In genomic region chr12:108772247-108772646, GRCh38 we compare ENCODE assay signal across 14 cellular contexts. TPM values are rescaled to one million over a fixed set of nuclear protein-coding genes. Genes with fewer than 3 reads are reported as not detected.
A peak's percentile ranks its signal among the peaks of the same experiment; 100 is the strongest.
DNase-seq lines count a peak whose midpoint lies in the region; ATAC-seq and TF ChIP-seq lines count a peak whose summit lies in the region.
"Had no signal": no experiment of that assay in that cellular context is flagged by ENCODE, and none has a peak within 500 bp of the region (broad histone marks: within the 10 kb centered on the region; RNA-seq: fewer than 3 reads in every experiment).

No MANE protein-coding gene starts in this region.

- no peaks in the 10 kb centered on the region for H3K79me1 ChIP-seq in neuronal stem cell (ENCODE audit: low read depth, low read length)

- H3K9me3 ChIP-seq in GM23248 (ENCODE audit: low read depth) (no peaks in the 10 kb centered on the region), WERI-Rb-1 (ENCODE audit: severe bottlenecking) (no peaks in the 10 kb centered on the region), neuronal stem cell (replicated peaks in 1 of 2; ENCODE audit: control insufficient read depth in 2 of 2, insufficient read depth in 1 of 2, low read depth in 1 of 2, low read length in 2 of 2) (peaks cover 0 to 4% of the 10 kb centered on the region in 2 donors)
- H3K9me3 ChIP-seq: left lung, tibial nerve had no signal

- peak; percentile 48 for DNase-seq in GM12864 (ENCODE audit: low read depth)
- peak; percentile 22 for DNase-seq in GM23248
- DNase-seq in WERI-Rb-1 = peak; percentile 48
- DNase-seq in neuronal stem cell (ENCODE audit: low spot score) = no peak
- no peak for DNase-seq in SIG-M5 (lab: John Stamatoyannopoulos, UW)
- no peak for DNase-seq in stimulated activated CD4-positive, alpha-beta T cell treated with anti-CD3 and anti-CD28 coated beads, Interleukin-4, amount 100 ng/mL, for 1 hour
- DNase-seq in NCI-H1930 (lab: John Stamatoyannopoulos, UW) = no peak
- DNase-seq: activated gamma-delta T cell, NCI-H1694 treated with DMSO at 0.1 percent for 48 hours had no signal

- H3K4me3 ChIP-seq in GM12864 (ENCODE audit: low read depth, low read length) (no peak overlapping the region), GM23248 (no peak overlapping the region), WERI-Rb-1 (ENCODE audit: low read depth, low read length) (no peak overlapping the region), neuronal stem cell (ENCODE audit: low read length in 2 of 2) (peak overlapping the region in 1 of 2 donors; percentile 42)
- H3K4me3 ChIP-seq: left lung, tibial nerve had no signal

- TF ChIP-seq CTCF in GM12864 (IDR thresholded peaks at IDR 0.05; ENCODE audit: low read depth, low read length, missing control alignments) (no peak), WERI-Rb-1 (IDR thresholded peaks at IDR 0.05; ENCODE audit: low read depth, low read length) (no peak)

- peak overlapping the region; percentile 53 for H2BK120ac ChIP-seq in neuronal stem cell (ENCODE audit: low read depth, low read length)

- H3K4me1 ChIP-seq in GM23248 (ENCODE audit: insufficient read depth) (peaks cover 4% of the 10 kb centered on the region; the same call in 1 of the 2 replicates), neuronal stem cell (ENCODE audit: control insufficient read depth in 2 of 2, insufficient read depth in 1 of 2, low read depth in 1 of 2, low read length in 2 of 2) (peaks cover 18 to 32% of the 10 kb centered on the region in 2 donors)

- H2BK5ac ChIP-seq in neuronal stem cell (ENCODE audit: low read length) = no peak overlapping the region

- H3K4ac ChIP-seq in neuronal stem cell (ENCODE audit: low read length) = no peak overlapping the region

- in situ Hi-C loops in GM23248 (cut with MboI) = no loop called here

- no peak for ATAC-seq in GM18861 (IDR thresholded peaks at IDR 0.05; ENCODE audit: unreplicated experiment)
- ATAC-seq: left lung had no signal

- no peaks in the 10 kb centered on the region for H4K20me1 ChIP-seq in GM23248 (ENCODE audit: insufficient read depth)

- no peak overlapping the region for H4K91ac ChIP-seq in neuronal stem cell (ENCODE audit: low read depth, low read length, poor library complexity)

- H3K9me2 ChIP-seq in GM23248 (ENCODE audit: insufficient read depth) = no peaks in the 10 kb centered on the region

- no peaks in the 10 kb centered on the region for H3K79me2 ChIP-seq in GM23248 (ENCODE audit: insufficient read depth)
- H3K79me2 ChIP-seq: parathyroid adenoma had no signal

- no peak overlapping the region for H2BK12ac ChIP-seq in neuronal stem cell (ENCODE audit: low read length)

- H2BK15ac ChIP-seq in neuronal stem cell (ENCODE audit: low read length) = no peak overlapping the region

- H3K23ac ChIP-seq in neuronal stem cell (ENCODE audit: low read depth, low read length, poor library complexity) = no peak overlapping the region

- H3K4me2 ChIP-seq in GM23248 (ENCODE audit: unreplicated experiment) (no peak overlapping the region), neuronal stem cell (ENCODE audit: insufficient read depth, low read length, poor library complexity, severe bottlenecking) (no peak overlapping the region)

- H3K27ac ChIP-seq in GM23248 (no peak overlapping the region), WERI-Rb-1 (no peak overlapping the region), neuronal stem cell (replicated peaks; ENCODE audit: low read length) (no peak overlapping the region)
- H3K27ac ChIP-seq: HL-60, left lung, parathyroid adenoma had no signal

- H3K18ac ChIP-seq in neuronal stem cell (ENCODE audit: low read length) = no peak overlapping the region

- 53 to 54% methylated on average over 2 of the region's 2 CpGs for WGBS in GM23248 (ENCODE audit: low coverage in 1 of 2, low lambda C conversion rate in 2 of 2, missing lambda C conversion rate in 2 of 2), 2 experiments
- WGBS in neuronal stem cell (ENCODE audit: extremely low coverage in 2 of 2, insufficient read length in 2 of 2, insufficient replicate concordance in 1 of 2), 2 donors = no CpG with 5 or more reads among the region's 2 CpGs

- no peaks in the 10 kb centered on the region for H3K36me3 ChIP-seq in GM23248 (ENCODE audit: low read depth)
- H3K36me3 ChIP-seq in WERI-Rb-1 = no peaks in the 10 kb centered on the region
- H3K36me3 ChIP-seq in neuronal stem cell (replicated peaks in 1 of 2; ENCODE audit: control insufficient read depth in 2 of 2, insufficient read depth in 2 of 2, low read length in 2 of 2) = no peaks in the 10 kb centered on the region
- H3K36me3 ChIP-seq: left lung, tibial nerve had no signal

- H3F3A ChIP-seq in GM23248 (ENCODE audit: insufficient read depth) = no peaks in the 10 kb centered on the region

- no peak overlapping the region for H3K14ac ChIP-seq in neuronal stem cell (ENCODE audit: low read length)

- H4K8ac ChIP-seq in neuronal stem cell (ENCODE audit: low read depth, low read length) = no peak overlapping the region

- no peak overlapping the region for H2AK5ac ChIP-seq in neuronal stem cell (ENCODE audit: low read depth, low read length)

- H3K27me3 ChIP-seq in GM23248 (replicated peaks; ENCODE audit: insufficient read depth) (no peaks in the 10 kb centered on the region), WERI-Rb-1 (ENCODE audit: insufficient read depth, low read depth, severe bottlenecking) (no peaks in the 10 kb centered on the region), neuronal stem cell (ENCODE audit: control insufficient read depth in 3 of 3, insufficient read depth in 3 of 3, low read depth in 1 of 3, low read length in 3 of 3) (no peaks in the 10 kb centered on the region)

- no peak overlapping the region for H3K9ac ChIP-seq in GM23248
- H3K9ac ChIP-seq in neuronal stem cell (ENCODE audit: low read depth, low read length, poor library complexity) = no peak overlapping the region
- H3K9ac ChIP-seq: parathyroid adenoma had no signal

- no peak overlapping the region for H2AFZ ChIP-seq in GM23248
- no peak overlapping the region for H2AFZ ChIP-seq in neuronal stem cell (ENCODE audit: low read length)
- H2AFZ ChIP-seq: parathyroid adenoma had no signal

RNA-seq across cellular contexts. Expression of gene CORO1C, which starts 40.9 kb away (rescaled TPM):
- total RNA-seq in GM23248 (2014; rRNA removed; shearing (Covaris generic)) = 170 and 172 TPM in 2 replicates
- 401 and 403 TPM in 2 replicates for polyA plus RNA-seq in GM23248 (2016; fragmentation: Nextera tagmentation; extraction: Ambion mirVana)
- polyA plus RNA-seq in neuronal stem cell (2013, experiment 1 of 2) = 120 TPM
- 118 TPM for polyA plus RNA-seq in neuronal stem cell (2013, experiment 2 of 2)

Comparison
In these comparisons a context has a peak if more than half of its experiments do, and no peak if none do; other contexts are left out.
1. DNase-seq: peak in GM12864 (single experiment), GM23248 (single experiment) and WERI-Rb-1 (single experiment); none in neuronal stem cell (single experiment), SIG-M5 (single experiment), stimulated activated CD4-positive, alpha-beta T cell treated with anti-CD3 and anti-CD28 coated beads, Interleukin-4, amount 100 ng/mL, for 1 hour (single experiment) and NCI-H1930 (0 of 2).